23 cellular contexts compared by ENCODE assay signal in the genomic region with DNA sequence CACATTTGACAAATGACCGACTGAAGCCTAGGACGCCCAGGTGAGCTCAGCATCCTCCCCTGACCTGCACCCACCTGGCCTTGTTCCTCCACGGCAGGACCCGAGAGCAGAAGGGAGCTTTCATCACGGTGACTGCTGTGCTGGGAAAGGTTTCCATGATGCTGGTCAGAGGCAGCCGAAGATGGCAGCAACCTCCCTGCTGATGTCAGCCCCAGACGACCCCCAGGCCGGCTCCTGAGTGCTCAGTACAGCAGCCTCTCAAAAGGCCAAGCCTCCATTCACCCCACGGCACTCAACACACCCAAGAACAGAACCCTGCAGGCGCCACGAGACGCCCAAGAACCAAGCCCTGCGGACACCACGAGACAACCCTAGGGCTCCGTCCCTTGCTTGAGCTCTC.
DNase-seq lines count a peak whose midpoint lies in the region; ATAC-seq and TF ChIP-seq lines count a peak whose summit lies in the region.
"Had no signal": no experiment of that assay in that cellular context is flagged by ENCODE, and none has a peak within 500 bp of the region (broad histone marks: within the 10 kb centered on the region; RNA-seq: fewer than 3 reads in every experiment).

No MANE protein-coding gene starts in this region.

- H3K79me2 ChIP-seq in osteoblast (ENCODE audit: insufficient read depth, low read length): peaks cover 99% of the 10 kb centered on the region

- intact Hi-C loops in CD4-positive, alpha-beta T cell (cut with DNase I, micrococcal nuclease): no loop called here
- intact Hi-C loops in esophagus squamous epithelium (cut with DNase I): no loop called here

- WGBS in esophagus squamous epithelium, 2 donors: 97 to 100% methylated on average over 2 to 7 of the region's 15 CpGs

- H3K4me1 ChIP-seq in esophagus squamous epithelium (peaks cover 26 to 94% (median 40%) of the 10 kb centered on the region in 3 donors), osteoblast (ENCODE audit: insufficient read depth, low read length) (peaks cover 18% of the 10 kb centered on the region)

- no peak for TF ChIP-seq CTCF in CD4-positive, alpha-beta T cell (IDR thresholded peaks at IDR 0.05)
- no peak for TF ChIP-seq CTCF in RWPE1 (conservative IDR thresholded peaks at IDR 0.05; ENCODE audit: low read depth)
- TF ChIP-seq CTCF in esophagus squamous epithelium (IDR thresholded peaks at IDR 0.05): no peak
- TF ChIP-seq CTCF in osteoblast (IDR thresholded peaks at IDR 0.05; ENCODE audit: extremely low read depth, low read depth, low read length): no peak

- H3K4me2 ChIP-seq in osteoblast (ENCODE audit: insufficient read depth, low read length): no peak overlapping the region

- H3K36me3 Mint-ChIP-seq in CD4-positive, alpha-beta T cell (ENCODE audit: low read depth): peaks cover 59% of the 10 kb centered on the region

- no peak overlapping the region for H3K4me3 Mint-ChIP-seq in CD4-positive, alpha-beta T cell
- H3K4me3 Mint-ChIP-seq: activated CD8-positive, alpha-beta T cell treated with anti-CD3 and anti-CD28 coated beads for 36 hours; activated naive CD4-positive, alpha-beta T cell treated with anti-CD3 and anti-CD28 coated beads, Interleukin-2, amount 10 ng/mL, durations not matched to agents 7 days and 5 days; nephron had no signal

- peaks cover 89% of the 10 kb centered on the region for H3K4me1 Mint-ChIP-seq in CD4-positive, alpha-beta T cell (ENCODE audit: low read depth)

- no peak for TF ChIP-seq POLR2A in esophagus squamous epithelium (IDR thresholded peaks at IDR 0.05)

- ATAC-seq in CD4-positive, alpha-beta T cell (ENCODE audit: poor library complexity): no peak
- ATAC-seq in GM19467 (IDR thresholded peaks at IDR 0.05; ENCODE audit: unreplicated experiment): no peak
- ATAC-seq: activated CD8-positive, alpha-beta T cell treated with anti-CD3 and anti-CD28 coated beads for 36 hours; heart left ventricle; psoas muscle had no signal

- POLR2A ChIA-PET in CD4-positive, alpha-beta T cell (lab: Charles Lee): interaction anchor here (1.2 kb wide), 1 partner anchor 10 kb away, joined by 4 read pairs; no protein-coding TSS in a partner anchor
- POLR2A ChIA-PET in RWPE1 (lab: Yijun Ruan, JAX; ENCODE audit: low non-redundant PET): interaction anchor here (0.6 kb wide), 1 partner anchor 77 kb away, joined by 3 read pairs; no protein-coding TSS in a partner anchor

- H3K4me3 ChIP-seq in esophagus squamous epithelium (no peak overlapping the region), osteoblast (ENCODE audit: insufficient read depth, low read length) (no peak overlapping the region)
- H3K4me3 ChIP-seq: heart left ventricle, psoas muscle, skin epidermis, thyroid gland had no signal

- H3K27me3 ChIP-seq in CD4-positive, alpha-beta T cell (ENCODE audit: control insufficient read depth, insufficient read depth, low read length): no peaks in the 10 kb centered on the region
- no peaks in the 10 kb centered on the region for H3K27me3 ChIP-seq in esophagus squamous epithelium
- no peaks in the 10 kb centered on the region for H3K27me3 ChIP-seq in osteoblast (ENCODE audit: insufficient read depth, low read length)
- H3K27me3 ChIP-seq: heart left ventricle, thyroid gland had no signal

- peaks cover 0 to 32% (median 0%) of the 10 kb centered on the region in 3 donors for H3K36me3 ChIP-seq in esophagus squamous epithelium
- peaks cover 7% of the 10 kb centered on the region for H3K36me3 ChIP-seq in osteoblast (ENCODE audit: insufficient read depth, low read length)
- H3K36me3 ChIP-seq: thyroid gland had no signal

- CTCF ChIA-PET in CD4-positive, alpha-beta T cell (lab: Charles Lee): no interaction called here
- CTCF ChIA-PET in RWPE1 (lab: Yijun Ruan, JAX): no interaction called here

- no peak overlapping the region for H2AFZ ChIP-seq in osteoblast (ENCODE audit: low read length)

- H3K27ac Mint-ChIP-seq in CD4-positive, alpha-beta T cell: peak overlapping the region; percentile 33
- H3K27ac Mint-ChIP-seq: activated CD8-positive, alpha-beta T cell treated with anti-CD3 and anti-CD28 coated beads for 36 hours; activated naive CD4-positive, alpha-beta T cell treated with anti-CD3 and anti-CD28 coated beads, Interleukin-2, amount 10 ng/mL, durations not matched to agents 7 days and 5 days had no signal

- peaks cover 81% of the 10 kb centered on the region for H4K20me1 ChIP-seq in osteoblast (ENCODE audit: insufficient read depth, low read length)

- H3K9me3 Mint-ChIP-seq in CD4-positive, alpha-beta T cell: no peaks in the 10 kb centered on the region
- H3K9me3 Mint-ChIP-seq: activated CD8-positive, alpha-beta T cell treated with anti-CD3 and anti-CD28 coated beads for 36 hours; activated naive CD4-positive, alpha-beta T cell treated with anti-CD3 and anti-CD28 coated beads, Interleukin-2, amount 10 ng/mL, durations not matched to agents 7 days and 5 days had no signal

- H3K27ac ChIP-seq in CD4-positive, alpha-beta T cell (ENCODE audit: low read depth, low read length): no peak overlapping the region
- H3K27ac ChIP-seq in RWPE1: peak overlapping the region; percentile 83
- H3K27ac ChIP-seq in esophagus squamous epithelium: peak overlapping the region; percentile 49 to 68 (median 61)
- H3K27ac ChIP-seq in osteoblast (ENCODE audit: low read depth, low read length): peak overlapping the region; percentile 15
- H3K27ac ChIP-seq: thyroid gland had no signal

- no peak for DNase-seq in CD4-positive, alpha-beta T cell
- DNase-seq in RWPE1 (ENCODE audit: low spot score) (no peak), esophagus squamous epithelium (lab: John Stamatoyannopoulos, UW) (no peak), osteoblast (ENCODE audit: insufficient read length, low spot score, missing footprints) (peak; percentile 61), nucleus accumbens (lab: John Stamatoyannopoulos, UW) (no peak), H4 (ENCODE audit: low spot score) (no peak)
- DNase-seq in stimulated activated CD8-positive, alpha-beta memory T cell treated with anti-CD3 and anti-CD28 coated beads, Interleukin-4, amount 100 ng/mL, for 48 hours: no peak
- DNase-seq: activated CD4-positive, CD25-positive, alpha-beta regulatory T cell; activated CD8-positive, alpha-beta T cell treated with anti-CD3 and anti-CD28 coated beads for 36 hours; activated naive CD4-positive, alpha-beta T cell treated with anti-CD3 and anti-CD28 coated beads, Interleukin-2, amount 10 ng/mL, durations not matched to agents 7 days and 5 days; activated T-cell treated with anti-CD3 and anti-CD28 coated beads, Interleukin-2, amount 50 U/mL, for 48 hours; anterior cingulate cortex; caudate nucleus; NCI-H146; NCI-H524 treated with DMSO at 0.1 percent for 48 hours; psoas muscle; stimulated activated naive CD4-positive, alpha-beta T cell treated with Interleukin-2 at 50 U/mL for 16 hours; T1000; thyroid gland had no signal

- no peaks in the 10 kb centered on the region for H3K9me3 ChIP-seq in CD4-positive, alpha-beta T cell (ENCODE audit: control insufficient read depth, low read length)
- H3K9me3 ChIP-seq in esophagus squamous epithelium (no peaks in the 10 kb centered on the region), osteoblast (ENCODE audit: low read depth, low read length) (no peaks in the 10 kb centered on the region)
- H3K9me3 ChIP-seq: psoas muscle, thyroid gland had no signal

- H3K27me3 Mint-ChIP-seq in CD4-positive, alpha-beta T cell: no peaks in the 10 kb centered on the region
- H3K27me3 Mint-ChIP-seq: activated CD8-positive, alpha-beta T cell treated with anti-CD3 and anti-CD28 coated beads for 36 hours; activated naive CD4-positive, alpha-beta T cell treated with anti-CD3 and anti-CD28 coated beads, Interleukin-2, amount 10 ng/mL, durations not matched to agents 7 days and 5 days had no signal
